19 cellular contexts compared by ENCODE assay signal in the genomic region with DNA sequence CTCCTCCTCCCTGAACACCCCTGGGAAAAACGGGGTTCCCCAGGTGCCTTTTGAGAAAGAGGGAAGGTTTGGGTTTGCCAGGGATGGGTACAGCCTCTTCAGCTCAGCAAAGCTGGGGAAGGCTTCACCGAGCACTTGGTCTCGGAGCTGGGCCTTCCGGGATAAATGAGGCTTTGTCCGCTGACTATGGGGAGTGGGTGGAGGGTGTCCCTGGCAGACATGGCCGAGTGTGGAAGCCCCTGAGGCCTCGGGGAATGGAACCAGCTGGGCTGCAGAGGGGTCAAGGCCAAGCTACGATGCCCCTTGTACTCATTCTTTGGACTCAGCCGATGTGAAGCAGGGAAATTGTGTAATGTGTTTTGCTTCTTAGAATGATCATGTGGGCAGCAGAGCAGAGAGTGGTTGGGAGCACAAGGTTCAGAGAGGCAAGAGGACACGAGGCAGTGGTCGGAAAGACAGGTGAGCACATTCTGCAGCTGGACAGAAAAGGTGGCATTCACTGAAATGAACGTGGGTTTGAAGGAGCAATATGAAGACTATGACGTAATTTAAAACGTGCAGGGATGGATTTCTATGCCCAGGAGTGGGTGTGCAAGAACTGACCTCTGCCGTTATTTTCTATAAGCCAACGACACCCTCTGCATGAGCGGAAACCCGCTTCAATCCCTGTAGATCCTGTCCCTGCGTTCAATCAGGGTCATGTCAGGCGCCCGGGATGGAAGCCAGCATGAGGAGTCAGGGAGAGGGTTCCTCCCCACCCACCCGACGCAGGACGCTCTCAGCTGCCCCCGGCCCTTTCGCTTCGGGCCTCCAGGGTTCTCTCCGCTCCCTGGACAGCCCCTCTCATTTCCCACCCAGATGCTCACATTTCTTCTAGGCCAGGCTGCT.
A peak's percentile ranks its signal among the peaks of the same experiment; 100 is the strongest.
DNase-seq lines count a peak whose midpoint lies in the region; ATAC-seq and TF ChIP-seq lines count a peak whose summit lies in the region.
"Had no signal": no experiment of that assay in that cellular context is flagged by ENCODE, and none has a peak within 500 bp of the region (broad histone marks: within the 10 kb centered on the region; RNA-seq: fewer than 3 reads in every experiment).

No MANE protein-coding gene starts in this region.

- no peaks in the 10 kb centered on the region for H3K9me2 ChIP-seq in GM23248 (ENCODE audit: insufficient read depth)

- no peaks in the 10 kb centered on the region for H3K4me1 Mint-ChIP-seq in CD14-positive monocyte
- H3K4me1 Mint-ChIP-seq in brain: peaks cover 23% of the 10 kb centered on the region
- H3K4me1 Mint-ChIP-seq: activated CD4-positive, alpha-beta T cell treated with anti-CD3 and anti-CD28 coated beads for 36 hours had no signal

- H3K27ac Mint-ChIP-seq in CD14-positive monocyte (no peak overlapping the region), brain (peak overlapping the region in 4 of 5 experiments; percentile 0 to 84 (median 27))
- H3K27ac Mint-ChIP-seq: activated CD4-positive, alpha-beta T cell treated with anti-CD3 and anti-CD28 coated beads for 36 hours; stimulated activated naive B cell treated with anti-CD40 and anti-IgM and Interleukin-4, amounts not matched to agents 10 μg/mL and 1 μg/mL and 100 μg/mL, for 72 hours had no signal

- no peak overlapping the region for H3K9ac ChIP-seq in GM23248

- peaks cover 0 to 41% of the 10 kb centered on the region in 2 donors for H3K4me1 ChIP-seq in right atrium auricular region
- H3K4me1 ChIP-seq in GM23248 (ENCODE audit: insufficient read depth): peaks cover 5% of the 10 kb centered on the region; the same call in 1 of the 2 replicates
- H3K4me1 ChIP-seq: uterus had no signal

- no peaks in the 10 kb centered on the region for H3K79me2 ChIP-seq in GM23248 (ENCODE audit: insufficient read depth)

- H3K36me3 ChIP-seq in right atrium auricular region (no peaks in the 10 kb centered on the region), GM23248 (ENCODE audit: low read depth) (no peaks in the 10 kb centered on the region)
- H3K36me3 ChIP-seq: uterus had no signal

- H2AFZ ChIP-seq in GM23248: no peak overlapping the region

- H3K4me2 ChIP-seq in GM23248 (ENCODE audit: unreplicated experiment): no peak overlapping the region

- DNase-seq in CD14-positive monocyte (ENCODE audit: low spot score) (peak; percentile 42), right atrium auricular region (ENCODE audit: low spot score) (no peak), posterior vena cava (ENCODE audit: low spot score) (peak; percentile 76), ureter (ENCODE audit: low spot score) (no peak), GM23248 (no peak), NCI-H1694 treated with DMSO at 0.1 percent for 48 hours (lab: John Stamatoyannopoulos, UW) (no peak)
- DNase-seq: ACHN; activated CD4-positive, alpha-beta T cell treated with anti-CD3 and anti-CD28 coated beads for 36 hours; activated naive CD4-positive, alpha-beta T cell; COR-L47; dermis blood vessel endothelial cell; KG1; NCI-H1105 treated with DMSO at 0.1 percent for 48 hours; NCI-H2227 treated with DMSO at 0.1 percent for 48 hours; stimulated activated naive B cell treated with anti-CD40 and anti-IgM and Interleukin-4, amounts not matched to agents 10 μg/mL and 1 μg/mL and 100 μg/mL, for 72 hours; uterus had no signal

- 84 to 86% methylated on average over 25 to 28 of the region's 28 CpGs for WGBS in GM23248 (ENCODE audit: low coverage in 1 of 2, low lambda C conversion rate in 2 of 2, missing lambda C conversion rate in 2 of 2), 2 experiments

- no peak for ATAC-seq in GM19324 (IDR thresholded peaks at IDR 0.05; ENCODE audit: low FRiP score, unreplicated experiment)
- ATAC-seq: activated CD4-positive, alpha-beta T cell treated with anti-CD3 and anti-CD28 coated beads for 36 hours; esophagus mucosa; stimulated activated naive B cell treated with anti-CD40 and anti-IgM and Interleukin-4, amounts not matched to agents 10 μg/mL and 1 μg/mL and 100 μg/mL, for 72 hours had no signal

- intact Hi-C loops in CD14-positive monocyte (cut with micrococcal nuclease): no loop called here
- intact Hi-C loops in posterior vena cava (cut with DNase I): no loop called here

- no peaks in the 10 kb centered on the region for H4K20me1 ChIP-seq in GM23248 (ENCODE audit: insufficient read depth)

- no peaks in the 10 kb centered on the region for H3K27me3 ChIP-seq in right atrium auricular region
- H3K27me3 ChIP-seq in GM23248 (replicated peaks; ENCODE audit: insufficient read depth): 0 out of 2 replicates have a peak, but pooled peaks cover 7% of the 10 kb centered on the region
- H3K27me3 ChIP-seq: uterus had no signal

- no peaks in the 10 kb centered on the region for H3K9me3 ChIP-seq in right atrium auricular region
- no peaks in the 10 kb centered on the region for H3K9me3 ChIP-seq in GM23248 (ENCODE audit: low read depth)
- H3K9me3 ChIP-seq: uterus had no signal

- peaks cover 2 to 7% (median 4%) of the 10 kb centered on the region in 3 donors for H3K27me3 Mint-ChIP-seq in CD14-positive monocyte (ENCODE audit: low read depth in 3 of 3)
- peaks cover 3% of the 10 kb centered on the region for H3K27me3 Mint-ChIP-seq in brain

- TF ChIP-seq CTCF in CD14-positive monocyte (IDR thresholded peaks at IDR 0.05) (no peak), brain (conservative IDR thresholded peaks at IDR 0.05) (no peak), right atrium auricular region (IDR thresholded peaks at IDR 0.05) (no peak)

- H3K4me3 ChIP-seq in right atrium auricular region: no peak overlapping the region
- H3K4me3 ChIP-seq in GM23248: no peak overlapping the region
- H3K4me3 ChIP-seq: uterus had no signal

- in situ Hi-C loops in GM23248 (cut with MboI): no loop called here

- no peaks in the 10 kb centered on the region for H3K36me3 Mint-ChIP-seq in CD14-positive monocyte
- no peaks in the 10 kb centered on the region for H3K36me3 Mint-ChIP-seq in brain
- H3K36me3 Mint-ChIP-seq: stimulated activated naive B cell treated with anti-CD40 and anti-IgM and Interleukin-4, amounts not matched to agents 10 μg/mL and 1 μg/mL and 100 μg/mL, for 72 hours had no signal

- H3K9me3 Mint-ChIP-seq in CD14-positive monocyte (no peaks in the 10 kb centered on the region), brain (no peaks in the 10 kb centered on the region)
- H3K9me3 Mint-ChIP-seq: stimulated activated naive B cell treated with anti-CD40 and anti-IgM and Interleukin-4, amounts not matched to agents 10 μg/mL and 1 μg/mL and 100 μg/mL, for 72 hours had no signal

- no peak overlapping the region for H3K4me3 Mint-ChIP-seq in CD14-positive monocyte
- no peak overlapping the region for H3K4me3 Mint-ChIP-seq in brain
- H3K4me3 Mint-ChIP-seq: activated CD4-positive, alpha-beta T cell treated with anti-CD3 and anti-CD28 coated beads for 36 hours; stimulated activated naive B cell treated with anti-CD40 and anti-IgM and Interleukin-4, amounts not matched to agents 10 μg/mL and 1 μg/mL and 100 μg/mL, for 72 hours had no signal

- H3K27ac ChIP-seq in right atrium auricular region (peak overlapping the region; percentile 37 to 53), GM23248 (no peak overlapping the region)

- peaks cover 9% of the 10 kb centered on the region for H3F3A ChIP-seq in GM23248 (ENCODE audit: insufficient read depth)

Comparison
In these comparisons a context has a peak if more than half of its experiments do, and no peak if none do; other contexts are left out.
1. DNase-seq: peak in CD14-positive monocyte (single experiment) and posterior vena cava (single experiment); none in right atrium auricular region (single experiment), ureter (single experiment), GM23248 (single experiment) and NCI-H1694 treated with DMSO at 0.1 percent for 48 hours (single experiment).
2. H3K27ac Mint-ChIP-seq: peak in brain (4 of 5); none in CD14-positive monocyte (0 of 7).